In genomic region chr17:82929011-82929622, GRCh38 we compare ENCODE assay signal across 9 cellular contexts.
"Had no signal": no experiment of that assay in that cellular context is flagged by ENCODE, and none has a peak within 500 bp of the region (broad histone marks: within the 10 kb centered on the region; RNA-seq: fewer than 3 reads in every experiment).

No MANE protein-coding gene starts in this region.

- H3K27ac ChIP-seq: SJCRH30, stomach, thoracic aorta had no signal

- H3K4me3 Mint-ChIP-seq: activated T-cell treated with anti-CD3 and anti-CD28 coated beads, Interleukin-2, amount 50 U/mL, for 24 hours; brain; endodermal cell had no signal

- H3K4me1 ChIP-seq: SJCRH30, stomach had no signal

- H3K4me3 ChIP-seq: SJCRH30, stomach, thoracic aorta had no signal

- DNase-seq: activated T-cell treated with anti-CD3 and anti-CD28 coated beads, Interleukin-2, amount 50 U/mL, for 24 hours; endodermal cell; erythroblast; SJCRH30; stimulated activated CD4-positive, alpha-beta T cell treated with anti-CD3 and anti-CD28 coated beads, Interleukin-4, amount 100 ng/mL, for 4 hours; stomach had no signal

- H3K27me3 ChIP-seq: SJCRH30, stomach had no signal

- ATAC-seq: activated CD4-positive, CD25-positive, alpha-beta regulatory T cell treated with anti-CD3 and anti-CD28 coated beads, Interleukin-2, amount 50 U/mL, for 24 hours had no signal

- H3K9me3 ChIP-seq: SJCRH30, stomach, thoracic aorta had no signal

- H3K27ac Mint-ChIP-seq: activated T-cell treated with anti-CD3 and anti-CD28 coated beads, Interleukin-2, amount 50 U/mL, for 24 hours; brain; endodermal cell had no signal

- H3K4me1 Mint-ChIP-seq: brain, endodermal cell had no signal

- H3K27me3 Mint-ChIP-seq: activated T-cell treated with anti-CD3 and anti-CD28 coated beads, Interleukin-2, amount 50 U/mL, for 24 hours; brain had no signal

- H3K9me3 Mint-ChIP-seq: activated T-cell treated with anti-CD3 and anti-CD28 coated beads, Interleukin-2, amount 50 U/mL, for 24 hours; brain; endodermal cell had no signal
